In genomic region chr15:55789066-55789660, GRCh38 we compare ENCODE assay signal across 8 cellular contexts. TPM values are rescaled to one million over a fixed set of nuclear protein-coding genes. Genes with fewer than 3 reads are reported as not detected.
A peak's percentile ranks its signal among the peaks of the same experiment; 100 is the strongest.
DNase-seq lines count a peak whose midpoint lies in the region; ATAC-seq and TF ChIP-seq lines count a peak whose summit lies in the region.

No MANE protein-coding gene starts in this region.

- H3K27ac ChIP-seq in hepatocyte (no peak overlapping the region), mesenchymal stem cell (ENCODE audit: low read length, poor library complexity, severe bottlenecking) (no peak overlapping the region)

- H2AFZ ChIP-seq in hepatocyte, result no peak overlapping the region
- no peak overlapping the region for H2AFZ ChIP-seq in mesenchymal stem cell (ENCODE audit: low read depth, low read length)

- H3K79me1 ChIP-seq in mesenchymal stem cell (replicated peaks; ENCODE audit: low read length, poor library complexity, severe bottlenecking), result no peaks in the 10 kb centered on the region

- H3K9me3 ChIP-seq in hepatocyte (ENCODE audit: low read depth) (no peaks in the 10 kb centered on the region), mesenchymal stem cell (ENCODE audit: control insufficient read depth, low read length) (no peaks in the 10 kb centered on the region)

- H3K4me1 Mint-ChIP-seq in activated T-cell treated with anti-CD3 and anti-CD28 coated beads, Interleukin-2, amount 50 U/mL, for 4 hours (ENCODE audit: low read depth), result no peaks in the 10 kb centered on the region
- no peaks in the 10 kb centered on the region for H3K4me1 Mint-ChIP-seq in stimulated activated naive B cell treated with anti-CD40 and anti-IgM and Interleukin-4, amounts not matched to agents 10 μg/mL and 1 μg/mL and 100 μg/mL, for 72 hours

- no peaks in the 10 kb centered on the region for H3K36me3 Mint-ChIP-seq in activated T-cell treated with anti-CD3 and anti-CD28 coated beads, Interleukin-2, amount 50 U/mL, for 4 hours (ENCODE audit: insufficient read depth)
- H3K36me3 Mint-ChIP-seq in stimulated activated naive B cell treated with anti-CD40 and anti-IgM and Interleukin-4, amounts not matched to agents 10 μg/mL and 1 μg/mL and 100 μg/mL, for 72 hours, result peaks cover 0 to 4% of the 10 kb centered on the region in 2 donors

- H3K27ac Mint-ChIP-seq in stimulated activated naive B cell treated with anti-CD40 and anti-IgM and Interleukin-4, amounts not matched to agents 10 μg/mL and 1 μg/mL and 100 μg/mL, for 72 hours, result no peak overlapping the region

- no peak overlapping the region for H3K23ac ChIP-seq in mesenchymal stem cell (ENCODE audit: low read length in 2 of 2)

- H2AK5ac ChIP-seq in mesenchymal stem cell (ENCODE audit: low read length, severe bottlenecking), result no peak overlapping the region

- DNase-seq in BJ (ENCODE audit: low read depth) (no peak), hepatocyte (ENCODE audit: low spot score) (no peak), midbrain (lab: John Stamatoyannopoulos, UW) (no peak), AML-193 (lab: John Stamatoyannopoulos, UW) (no peak), mesenchymal stem cell (no peak)
- peak; percentile 34 for DNase-seq in activated T-cell treated with anti-CD3 and anti-CD28 coated beads, Interleukin-2, amount 50 U/mL, for 4 hours
- peak; percentile 1 for DNase-seq in stimulated activated naive B cell treated with anti-CD40 and anti-IgM and Interleukin-4, amounts not matched to agents 10 μg/mL and 1 μg/mL and 100 μg/mL, for 72 hours

- no peak overlapping the region for H3K18ac ChIP-seq in mesenchymal stem cell (ENCODE audit: low read depth in 1 of 2, low read length in 2 of 2)

- H3K9me2 ChIP-seq in hepatocyte (replicated peaks; ENCODE audit: insufficient read depth), result no peaks in the 10 kb centered on the region

- H3K79me2 ChIP-seq in hepatocyte, result no peaks in the 10 kb centered on the region

- H3K4me3 Mint-ChIP-seq in activated T-cell treated with anti-CD3 and anti-CD28 coated beads, Interleukin-2, amount 50 U/mL, for 4 hours, result no peak overlapping the region
- no peak overlapping the region for H3K4me3 Mint-ChIP-seq in stimulated activated naive B cell treated with anti-CD40 and anti-IgM and Interleukin-4, amounts not matched to agents 10 μg/mL and 1 μg/mL and 100 μg/mL, for 72 hours

- no peak overlapping the region for H2BK5ac ChIP-seq in mesenchymal stem cell (ENCODE audit: low read depth, low read length, poor library complexity, severe bottlenecking)

- no peak overlapping the region for H3K9ac ChIP-seq in mesenchymal stem cell (ENCODE audit: low read length)

- no peak overlapping the region for H2BK12ac ChIP-seq in mesenchymal stem cell (ENCODE audit: low read length in 2 of 2)

- H3K4ac ChIP-seq in mesenchymal stem cell (ENCODE audit: low read depth in 1 of 2, low read length in 2 of 2), result no peak overlapping the region

- H3K4me2 ChIP-seq in hepatocyte (no peak overlapping the region), mesenchymal stem cell (ENCODE audit: low read length, poor library complexity, severe bottlenecking) (no peak overlapping the region)

- H3K36me3 ChIP-seq in BJ (ENCODE audit: control insufficient read depth, insufficient read depth, low read length), result no peaks in the 10 kb centered on the region
- H3K36me3 ChIP-seq in hepatocyte (replicated peaks; ENCODE audit: insufficient read depth, low read depth), result no peaks in the 10 kb centered on the region
- H3K36me3 ChIP-seq in mesenchymal stem cell (ENCODE audit: control insufficient read depth in 1 of 2, insufficient read depth in 2 of 2, low read depth in 1 of 2, low read length in 2 of 2), result no peaks in the 10 kb centered on the region

- H4K8ac ChIP-seq in mesenchymal stem cell (ENCODE audit: low read length), result no peak overlapping the region

- H3K4me1 ChIP-seq in hepatocyte (ENCODE audit: insufficient read depth), result peaks cover 8% of the 10 kb centered on the region
- H3K4me1 ChIP-seq in mesenchymal stem cell (ENCODE audit: control insufficient read depth, insufficient read depth, low read depth, low read length), result peaks cover 10% of the 10 kb centered on the region

- no peaks in the 10 kb centered on the region for H4K20me1 ChIP-seq in hepatocyte (ENCODE audit: insufficient read depth, poor library complexity, severe bottlenecking)

- H3K4me3 ChIP-seq in BJ (ENCODE audit: low read depth, low read length) (no peak overlapping the region), hepatocyte (no peak overlapping the region), mesenchymal stem cell (ENCODE audit: insufficient read depth in 1 of 2, low read depth in 1 of 2, low read length in 2 of 2) (no peak overlapping the region)

- peaks cover 8% of the 10 kb centered on the region for H3K9me3 Mint-ChIP-seq in activated T-cell treated with anti-CD3 and anti-CD28 coated beads, Interleukin-2, amount 50 U/mL, for 4 hours
- H3K9me3 Mint-ChIP-seq in stimulated activated naive B cell treated with anti-CD40 and anti-IgM and Interleukin-4, amounts not matched to agents 10 μg/mL and 1 μg/mL and 100 μg/mL, for 72 hours, result peaks cover 6 to 7% of the 10 kb centered on the region in 2 donors

- no peak for ATAC-seq in activated T-cell treated with anti-CD3 and anti-CD28 coated beads, Interleukin-2, amount 50 U/mL, for 4 hours
- no peak for ATAC-seq in stimulated activated naive B cell treated with anti-CD40 and anti-IgM and Interleukin-4, amounts not matched to agents 10 μg/mL and 1 μg/mL and 100 μg/mL, for 72 hours (replicated peaks)

- TF ChIP-seq CTCF in BJ (IDR thresholded peaks at IDR 0.05; ENCODE audit: insufficient read depth, low read depth, low read length), result peak; percentile 51
- TF ChIP-seq CTCF in LNCAP (IDR thresholded peaks at IDR 0.05), result peak; percentile 73
- peak; percentile 34 for TF ChIP-seq CTCF in hepatocyte (IDR thresholded peaks at IDR 0.05; ENCODE audit: poor library complexity)

- H3K27me3 ChIP-seq in BJ (ENCODE audit: control insufficient read depth, insufficient read depth, low read length) (no peaks in the 10 kb centered on the region), hepatocyte (no peaks in the 10 kb centered on the region), mesenchymal stem cell (ENCODE audit: control insufficient read depth in 1 of 2, insufficient read depth in 1 of 2, low read length in 2 of 2) (no peaks in the 10 kb centered on the region)

- no peak overlapping the region for H2BK120ac ChIP-seq in mesenchymal stem cell (ENCODE audit: low read depth, low read length)

- no peak overlapping the region for H2BK15ac ChIP-seq in mesenchymal stem cell (ENCODE audit: low read depth, poor library complexity, severe bottlenecking)

- H3K14ac ChIP-seq in mesenchymal stem cell (ENCODE audit: low read length in 2 of 2), result no peak overlapping the region

- POLR2A ChIA-PET in BJ (lab: Charles Lee), result no interaction called here

- CTCF ChIA-PET in BJ (lab: Yijun Ruan, JAX), result interaction anchor here (1.0 to 8.6 kb wide), 5 partner anchors 10 to 142 kb away, joined by 3 to 64 read pairs (median 3); no protein-coding TSS in a partner anchor

- H3K27me3 Mint-ChIP-seq in activated T-cell treated with anti-CD3 and anti-CD28 coated beads, Interleukin-2, amount 50 U/mL, for 4 hours (ENCODE audit: low read depth), result peaks cover 18% of the 10 kb centered on the region
- H3K27me3 Mint-ChIP-seq in stimulated activated naive B cell treated with anti-CD40 and anti-IgM and Interleukin-4, amounts not matched to agents 10 μg/mL and 1 μg/mL and 100 μg/mL, for 72 hours, result peaks cover 4 to 19% of the 10 kb centered on the region in 2 donors

- no peak overlapping the region for H4K91ac ChIP-seq in mesenchymal stem cell (ENCODE audit: low read length)

- 89% methylated on average over 8 of the region's 8 CpGs for WGBS in hepatocyte (ENCODE audit: low lambda C conversion rate, missing lambda C conversion rate)
- WGBS in mesenchymal stem cell, result 89% methylated on average over 7 of the region's 8 CpGs

RNA-seq across cellular contexts. Expression of gene PRTG, which starts 46.2 kb away (rescaled TPM):
- polyA plus RNA-seq in BJ (2011; rRNA removed), result 0.94 and 1.1 TPM in 2 replicates
- 1.2 TPM in 2 replicates for polyA minus RNA-seq in BJ (2011; rRNA and poly(A)+ RNA removed)
- total RNA-seq in activated T-cell treated with anti-CD3 and anti-CD28 coated beads, Interleukin-2, amount 50 U/mL, for 4 hours, result not detected
- total RNA-seq in hepatocyte, result 10.8 and 19.0 TPM in 2 replicates
- 6.6 and 7.8 TPM in 2 replicates for polyA plus RNA-seq in hepatocyte
- 6.8 TPM for polyA plus RNA-seq in mesenchymal stem cell (2013, experiment 1 of 2)
- polyA plus RNA-seq in mesenchymal stem cell (2013, experiment 2 of 2), result 6.4 TPM

Comparison
In these comparisons a context has a peak if more than half of its experiments do, and no peak if none do; other contexts are left out.
1. DNase-seq: peak in activated T-cell treated with anti-CD3 and anti-CD28 coated beads, Interleukin-2, amount 50 U/mL, for 4 hours (single experiment) and stimulated activated naive B cell treated with anti-CD40 and anti-IgM and Interleukin-4, amounts not matched to agents 10 μg/mL and 1 μg/mL and 100 μg/mL, for 72 hours (single experiment); none in BJ (single experiment), hepatocyte (single experiment), midbrain (single experiment), AML-193 (0 of 2) and mesenchymal stem cell (single experiment).
2. RNA of gene PRTG, which starts 46.2 kb away (total RNA-seq): 10.8 to 19.0 TPM in hepatocyte; not detected in activated T-cell treated with anti-CD3 and anti-CD28 coated beads, Interleukin-2, amount 50 U/mL, for 4 hours; every median in the first group is over 10 times any median in the second.
3. Peak in every context shown above with its lines, with median percentiles within 50 percentile points of each other: CTCF ChIP-seq.